ENCODE assay signal across 1 cellular context in genomic region chr7:95628831-95629439, GRCh38.
TF ChIP-seq lines count a peak whose summit lies in the region.

No MANE protein-coding gene starts in this region.

TF ChIP-seq in HEK293, 187 proteins besides CTCF, POLR2A, EP300 and RAD21 (continued from another document):
- no peak for TF ChIP-seq ZNF18 (tag by site-specific recombination; IDR thresholded peaks at IDR 0.05)
- TF ChIP-seq ZBTB7A (tag by site-specific recombination; IDR thresholded peaks at IDR 0.05; ENCODE audit: low read depth): no peak
- TF ChIP-seq ZNF548 (tag by site-specific recombination; IDR thresholded peaks at IDR 0.05): no peak
- 0 out of 2 replicates have a peak, but pooled peaks have one; percentile 11 for TF ChIP-seq GLIS1 (tag by site-specific recombination; IDR thresholded peaks at IDR 0.05)
- no peak for TF ChIP-seq ZFP37 (tag by site-specific recombination; IDR thresholded peaks at IDR 0.05)
- TF ChIP-seq ZNF132 (tag by site-specific recombination; IDR thresholded peaks at IDR 0.05; ENCODE audit: borderline replicate concordance): no peak
- no peak for TF ChIP-seq ZBTB44 (tag by site-specific recombination; IDR thresholded peaks at IDR 0.05)
- no peak for TF ChIP-seq ZBTB48 (tag by site-specific recombination; IDR thresholded peaks at IDR 0.05)
- TF ChIP-seq ZNF133 (tag by site-specific recombination; IDR thresholded peaks at IDR 0.05): no peak
- peak; percentile 20; the same call in 1 of the 2 replicates for TF ChIP-seq TSHZ1 (tag by site-specific recombination; IDR thresholded peaks at IDR 0.05; ENCODE audit: borderline replicate concordance)
- no peak for TF ChIP-seq ZNF585B (tag by site-specific recombination; IDR thresholded peaks at IDR 0.05)
- TF ChIP-seq ZBTB8A (tag by site-specific recombination; IDR thresholded peaks at IDR 0.05): no peak
- TF ChIP-seq ZNF639 (tag by site-specific recombination; IDR thresholded peaks at IDR 0.05): peak; percentile 43; the same call in 1 of the 2 replicates
- no peak for TF ChIP-seq IKZF3 (tag by site-specific recombination; IDR thresholded peaks at IDR 0.05)
- no peak for TF ChIP-seq ZNF239 (tag by site-specific recombination; IDR thresholded peaks at IDR 0.05)
- no peak for TF ChIP-seq ZNF621 (tag by site-specific recombination; IDR thresholded peaks at IDR 0.05)
- TF ChIP-seq ZNF629 (tag by site-specific recombination; IDR thresholded peaks at IDR 0.05): peak; percentile 94
- TF ChIP-seq ZNF449 (tag by site-specific recombination; IDR thresholded peaks at IDR 0.05): no peak
- 0 out of 2 replicates have a peak, but pooled peaks have one; percentile 58 for TF ChIP-seq WT1 (tag by site-specific recombination; IDR thresholded peaks at IDR 0.05)
- no peak for TF ChIP-seq BCL11B (tag by site-specific recombination; IDR thresholded peaks at IDR 0.05; ENCODE audit: low read depth)
- no peak for TF ChIP-seq ZNF184 (tag by site-specific recombination; IDR thresholded peaks at IDR 0.05)
- TF ChIP-seq ZNF677 (tag by site-specific recombination; IDR thresholded peaks at IDR 0.05): no peak
- TF ChIP-seq ZNF518A (tag by site-specific recombination; conservative IDR thresholded peaks at IDR 0.05; ENCODE audit: low read depth): no peak
- no peak for TF ChIP-seq ZSCAN4 (tag by site-specific recombination; IDR thresholded peaks at IDR 0.05)
- TF ChIP-seq ZNF843 (tag by site-specific recombination; IDR thresholded peaks at IDR 0.05): peak; percentile 80
